In the genomic region with DNA sequence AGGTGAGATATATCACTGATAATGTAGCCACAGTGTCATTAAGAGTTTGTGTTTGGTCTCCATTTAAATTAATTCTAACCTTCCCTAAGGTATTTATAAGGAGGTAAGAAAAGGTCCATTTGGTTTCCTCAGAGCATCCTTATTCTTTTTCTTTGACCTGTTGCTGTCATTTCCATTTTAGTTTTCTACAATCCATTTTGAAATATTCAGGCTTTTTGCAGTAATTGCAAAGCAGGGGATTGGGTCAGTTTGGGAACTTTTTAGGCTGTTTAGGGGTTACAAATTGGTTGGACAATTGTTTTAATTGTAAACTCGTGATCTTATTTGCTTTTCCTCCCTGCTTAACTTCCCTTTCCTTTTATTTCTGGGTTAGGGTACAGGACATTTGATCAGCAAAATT, we compare ENCODE assay signal across 33 cellular contexts.
"Had no signal": no experiment of that assay in that cellular context is flagged by ENCODE, and none has a peak within 500 bp of the region (broad histone marks: within the 10 kb centered on the region; RNA-seq: fewer than 3 reads in every experiment).

No MANE protein-coding gene starts in this region.

- DNase-seq: Karpas-422, Kasumi-1, MM.1S, NCI-H1048, NCI-H1092, NCI-H1092 treated with DMSO at 0.1 percent for 48 hours, NCI-H1105, NCI-H1105 treated with DMSO at 0.1 percent for 48 hours, NCI-H1417, NCI-H1417 treated with DMSO at 0.1 percent for 48 hours, NCI-H1436, NCI-H1436 treated with DMSO at 0.1 percent for 48 hours, NCI-H146, NCI-H1694, NCI-H1694 treated with DMSO at 0.1 percent for 48 hours, NCI-H187, NCI-H187 treated with DMSO at 0.1 percent for 48 hours, NCI-H1930, NCI-H2029, NCI-H2029 treated with DMSO at 0.1 percent for 48 hours, NCI-H2081, NCI-H2081 treated with DMSO at 0.1 percent for 48 hours, NCI-H2107, NCI-H2171, NCI-H2171 treated with DMSO at 0.1 percent for 48 hours, NCI-H2227 treated with DMSO at 0.1 percent for 48 hours, NCI-H345, NCI-H446, NCI-H446 treated with DMSO at 0.1 percent for 48 hours, NCI-H510A, NCI-H510A treated with DMSO at 0.1 percent for 48 hours, NCI-H524 had no signal

- H3K36me3 ChIP-seq: MG63 had no signal

- H3K9me3 ChIP-seq: MG63 had no signal

- H3K4me3 ChIP-seq: MG63 had no signal
